In genomic region chr1:172351761-172352161, GRCh38 we compare ENCODE assay signal across 13 cellular contexts.
A peak's percentile ranks its signal among the peaks of the same experiment; 100 is the strongest.
DNase-seq lines count a peak whose midpoint lies in the region; ATAC-seq and TF ChIP-seq lines count a peak whose summit lies in the region.
"Had no signal": no experiment of that assay in that cellular context is flagged by ENCODE, and none has a peak within 500 bp of the region (broad histone marks: within the 10 kb centered on the region; RNA-seq: fewer than 3 reads in every experiment).

No MANE protein-coding gene starts in this region.

- no peaks in the 10 kb centered on the region for H3K36me3 ChIP-seq in RWPE2 (ENCODE audit: low read depth)
- H3K36me3 ChIP-seq: thoracic aorta had no signal

- no peak for TF ChIP-seq CTCF in RWPE2 (IDR thresholded peaks at IDR 0.05; ENCODE audit: poor library complexity, severe bottlenecking)

- ATAC-seq in RWPE2 (ENCODE audit: low read depth) = peak; percentile 50; the same call in 2 of the 3 replicates
- no peak for ATAC-seq in GM19035 (IDR thresholded peaks at IDR 0.05; ENCODE audit: unreplicated experiment)
- ATAC-seq in HG03521 (IDR thresholded peaks at IDR 0.05; ENCODE audit: unreplicated experiment) = no peak
- ATAC-seq: left lobe of liver, psoas muscle had no signal

- H3K27me3 ChIP-seq in RWPE2 (ENCODE audit: insufficient read depth, poor library complexity, severe bottlenecking) = no peaks in the 10 kb centered on the region

- peak; percentile 17 for DNase-seq in G401 (ENCODE audit: low spot score)
- DNase-seq in RWPE2 (ENCODE audit: low spot score) = no peak
- no peak for DNase-seq in epithelial cell of prostate (ENCODE audit: low read depth, low spot score)
- DNase-seq in renal cortical epithelial cell (ENCODE audit: low read depth) = peak; percentile 84
- no peak for DNase-seq in NCI-H2227 (lab: John Stamatoyannopoulos, UW; ENCODE audit: unreplicated experiment)
- no peak for DNase-seq in effector CD8-positive, alpha-beta T cell (lab: John Stamatoyannopoulos, UW)
- DNase-seq: NCI-H748 treated with DMSO at 0.1 percent for 48 hours, psoas muscle had no signal

- H3K4me3 ChIP-seq in RWPE2 (ENCODE audit: severe bottlenecking) = no peak overlapping the region
- H3K4me3 ChIP-seq: psoas muscle, thoracic aorta had no signal

- H3K4me1 ChIP-seq in RWPE2 (ENCODE audit: insufficient read depth, poor library complexity, severe bottlenecking) = peaks cover 31% of the 10 kb centered on the region
- H3K4me1 ChIP-seq: psoas muscle had no signal

- no peaks in the 10 kb centered on the region for H3K9me3 ChIP-seq in RWPE2 (ENCODE audit: severe bottlenecking)

- in situ Hi-C loops in G401 (cut with HindIII; ENCODE audit: low sequenced_read_pairs) = no loop called here

- H3K27ac ChIP-seq in RWPE2 (ENCODE audit: poor library complexity, severe bottlenecking) (peak overlapping the region; percentile 78), epithelial cell of prostate (peak overlapping the region; percentile 60)
- H3K27ac ChIP-seq: HL-60, psoas muscle, thoracic aorta had no signal

Comparison
In these comparisons a context has a peak if more than half of its experiments do, and no peak if none do; other contexts are left out.
1. DNase-seq: peak in G401 (single experiment) and renal cortical epithelial cell (single experiment); none in RWPE2 (single experiment), epithelial cell of prostate (single experiment), NCI-H2227 (single experiment) and effector CD8-positive, alpha-beta T cell (single experiment).